35 cellular contexts compared by ENCODE assay signal in the genomic region with DNA sequence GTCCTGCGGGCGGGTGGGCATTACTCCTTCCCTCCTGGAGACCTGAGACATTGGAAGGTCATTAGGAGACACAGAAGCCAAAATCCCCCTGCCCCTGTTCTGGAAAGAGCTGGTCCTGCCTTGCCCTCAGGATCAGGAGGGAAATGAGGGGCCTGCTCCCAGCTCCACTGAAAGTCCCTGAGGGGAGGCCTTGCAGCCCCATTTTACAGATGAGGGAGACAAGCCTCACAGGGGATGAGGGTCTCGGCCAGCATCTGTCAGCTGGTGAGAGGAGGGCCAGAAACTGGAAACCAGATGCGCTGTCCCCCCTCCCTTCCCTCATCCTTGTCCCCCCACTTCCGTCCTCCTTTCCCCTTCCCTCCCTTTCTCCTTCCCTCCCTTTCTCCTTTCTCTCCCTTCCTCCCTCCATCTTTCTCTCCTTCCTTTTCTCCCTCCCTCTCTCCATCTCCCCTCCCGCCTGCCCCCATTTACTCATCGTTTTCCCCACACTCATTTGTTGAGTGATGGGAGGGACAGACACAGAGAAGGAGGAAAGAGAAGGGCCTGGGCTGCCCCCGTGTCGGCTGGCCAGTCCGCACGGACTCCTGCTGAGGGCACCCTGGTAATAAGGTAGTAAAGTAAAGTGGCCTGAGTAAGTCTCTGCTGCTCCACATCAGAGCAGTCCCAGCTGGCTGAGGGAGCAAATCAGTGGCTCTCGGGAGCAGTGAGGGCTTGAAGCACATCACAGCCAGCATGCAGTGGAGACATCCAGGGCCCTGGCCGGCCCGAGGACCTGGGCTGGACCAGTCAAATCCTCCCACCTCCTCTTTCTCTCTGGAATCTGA.
DNase-seq lines count a peak whose midpoint lies in the region; ATAC-seq and TF ChIP-seq lines count a peak whose summit lies in the region.
"Had no signal": no experiment of that assay in that cellular context is flagged by ENCODE, and none has a peak within 500 bp of the region (broad histone marks: within the 10 kb centered on the region; RNA-seq: fewer than 3 reads in every experiment).

No MANE protein-coding gene starts in this region.

- H4K20me1 ChIP-seq in SK-N-SH (ENCODE audit: insufficient read depth) = no peaks in the 10 kb centered on the region

- no peak for ATAC-seq in SK-N-SH treated with all-trans-retinoic acid at 6 μM for 48 hours
- ATAC-seq in Panc1 = no peak
- ATAC-seq in GM21515 (IDR thresholded peaks at IDR 0.05; ENCODE audit: unreplicated experiment) = no peak
- ATAC-seq: body of pancreas; foreskin keratinocyte; pancreas; stimulated activated naive CD8-positive, alpha-beta T cell treated with anti-CD3 and anti-CD28 coated beads, Interleukin-15, amount 100 ng/mL, for 72 hours had no signal

- H3K9me3 ChIP-seq in SK-N-SH (no peaks in the 10 kb centered on the region), Panc1 (ENCODE audit: control insufficient read depth, insufficient read depth, low read depth, low read length) (no peaks in the 10 kb centered on the region)
- H3K9me3 ChIP-seq: body of pancreas, esophagus squamous epithelium, pancreas, thoracic aorta had no signal

- no peaks in the 10 kb centered on the region for H3K79me2 ChIP-seq in SK-N-SH (ENCODE audit: insufficient read depth)

- H3K27ac ChIP-seq in SK-N-SH (ENCODE audit: low read depth in 2 of 2, low read length in 1 of 2) (peak overlapping the region in 1 of 2 experiments; percentile 94; a peak in 2 of 4 replicates), Panc1 (ENCODE audit: low read length) (peak overlapping the region; percentile 40; the same call in 1 of the 2 replicates)
- H3K27ac ChIP-seq: body of pancreas, dorsolateral prefrontal cortex, esophagus squamous epithelium, foreskin keratinocyte, KMS-11, pancreas, thoracic aorta, VCaP had no signal

- peaks cover 8% of the 10 kb centered on the region for H3K4me1 Mint-ChIP-seq in activated T-helper 2 cell treated with anti-CD3 and anti-CD28 coated beads, Interferon-gamma antibody, Interleukin-2, Interleukin-4, amounts not matched to agents 10 μg/mL and 5 μg/mL and 100 μg/mL, durations not matched to agents 14 hours and 24 hours and 36 hours (ENCODE audit: low read depth)
- H3K4me1 Mint-ChIP-seq: CD14-positive monocyte; stimulated activated naive CD8-positive, alpha-beta T cell treated with anti-CD3 and anti-CD28 coated beads, Interleukin-15, amount 100 ng/mL, for 72 hours had no signal

- intact Hi-C loops in Panc1 (cut with micrococcal nuclease; ENCODE audit: unreplicated experiment) = no loop called here
- intact Hi-C loops in activated T-helper 2 cell treated with anti-CD3 and anti-CD28 coated beads, Interferon-gamma antibody, Interleukin-2, Interleukin-4, amounts not matched to agents 10 μg/mL and 5 μg/mL and 100 μg/mL, durations not matched to agents 14 hours and 24 hours and 36 hours (cut with micrococcal nuclease) = no loop called here

- H3K4me2 ChIP-seq in SK-N-SH = no peak overlapping the region
- H3K4me2 ChIP-seq: KMS-11 had no signal

- in situ Hi-C loops in Panc1 (cut with HindIII; ENCODE audit: low pct_unique_long_range_greater_than_20kb, low sequenced_read_pairs) = no loop called here

- H3K4me3 Mint-ChIP-seq in activated T-helper 2 cell treated with anti-CD3 and anti-CD28 coated beads, Interferon-gamma antibody, Interleukin-2, Interleukin-4, amounts not matched to agents 10 μg/mL and 5 μg/mL and 100 μg/mL, durations not matched to agents 14 hours and 24 hours and 36 hours (ENCODE audit: low read depth) = no peak overlapping the region
- H3K4me3 Mint-ChIP-seq: activated T-helper 1 cell treated with anti-CD3 and anti-CD28 coated beads, Interleukin-12 subunit alpha, Interleukin-12 subunit beta, Interleukin-2, Interleukin-4 antibody, amounts not matched to agents 30 ng/mL and 10 ng/mL and 1 ng/mL, durations not matched to agents 14 hours and 24 hours and 36 hours; CD14-positive monocyte; stimulated activated naive CD8-positive, alpha-beta T cell treated with anti-CD3 and anti-CD28 coated beads, Interleukin-15, amount 100 ng/mL, for 72 hours had no signal

- no peaks in the 10 kb centered on the region for H3K27me3 ChIP-seq in SK-N-SH (ENCODE audit: insufficient read depth)
- no peaks in the 10 kb centered on the region for H3K27me3 ChIP-seq in Panc1 (ENCODE audit: control insufficient read depth, insufficient read depth, low read length)
- H3K27me3 ChIP-seq: body of pancreas, pancreas had no signal

- no peak for TF ChIP-seq RAD21 in SK-N-SH (IDR thresholded peaks at IDR 0.05; ENCODE audit: low read length)

- H3K4me3 ChIP-seq in SK-N-SH (ENCODE audit: low read depth in 2 of 2, low read length in 1 of 2) (no peak overlapping the region), Panc1 (ENCODE audit: low read depth in 2 of 2, low read length in 2 of 2) (no peak overlapping the region)
- H3K4me3 ChIP-seq: body of pancreas, dorsolateral prefrontal cortex, esophagus squamous epithelium, lung, pancreas, thoracic aorta had no signal

- H3K36me3 ChIP-seq in SK-N-SH (replicated peaks in 1 of 2; ENCODE audit: control insufficient read depth in 1 of 2, insufficient read depth in 2 of 2, low read length in 1 of 2) (no peaks in the 10 kb centered on the region), Panc1 (ENCODE audit: control insufficient read depth, insufficient read depth, low read length) (no peaks in the 10 kb centered on the region)
- H3K36me3 ChIP-seq: esophagus squamous epithelium, pancreas, thoracic aorta had no signal

- TF ChIP-seq EP300 in SK-N-SH (IDR thresholded peaks at IDR 0.05; ENCODE audit: borderline replicate concordance in 1 of 2, low read depth in 1 of 2, low read length in 1 of 2) = no peak

- POLR2A ChIA-PET in SK-N-SH (lab: Yijun Ruan, JAX) = no interaction called here
- POLR2A ChIA-PET in Panc1 (lab: Charles Lee) = no interaction called here

- 93% methylated on average over 9 of the region's 14 CpGs for WGBS in SK-N-SH (ENCODE audit: low lambda C conversion rate)

- no peak overlapping the region for H3K9ac ChIP-seq in SK-N-SH
- H3K9ac ChIP-seq: KMS-11 had no signal

- DNase-seq in SK-N-SH (peak; percentile 25), AG20443 (ENCODE audit: low spot score) (peak; percentile 10), Panc1 (ENCODE audit: low read depth, low spot score) (no peak), mesenteric fat pad (ENCODE audit: low spot score) (peak; percentile 68), NCI-H2227 treated with DMSO at 0.1 percent for 48 hours (lab: John Stamatoyannopoulos, UW) (no peak)
- no peak for DNase-seq in activated T-helper 2 cell treated with anti-CD3 and anti-CD28 coated beads, Interferon-gamma antibody, Interleukin-2, Interleukin-4, amounts not matched to agents 10 μg/mL and 5 μg/mL and 100 μg/mL, durations not matched to agents 14 hours and 24 hours and 36 hours (ENCODE audit: low spot score)
- DNase-seq: 8988T; activated CD4-positive, alpha-beta T cell treated with anti-CD3 and anti-CD28 coated beads for 4 hours; activated CD8-positive, alpha-beta memory T cell treated with anti-CD3 and anti-CD28 coated beads, Interleukin-2, amount 50 U/mL, for 4 hours; activated naive CD4-positive, alpha-beta T cell treated with anti-CD3 and anti-CD28 coated beads, Interleukin-2, amount 50 U/mL, for 16 hours; body of pancreas; cerebellar nuclear complex; DMS79 treated with DMSO at 0.1 percent for 48 hours; esophagus squamous epithelium; foreskin keratinocyte; GDM1; GOT3; NCI-H1930; NCI-H526; nephron progenitor cell; SHP77 treated with DMSO at 0.1 percent for 48 hours; stimulated activated CD4-positive, alpha-beta T cell treated with anti-CD3 and anti-CD28 coated beads, Interleukin-12 subunit alpha, Interleukin-12 subunit beta, amount 100 ng/mL, for 4 hours; stimulated activated CD4-positive, alpha-beta T cell treated with anti-CD3 and anti-CD28 coated beads, Interleukin-2, amount 100 ng/mL, for 48 hours; stimulated activated naive CD8-positive, alpha-beta T cell treated with anti-CD3 and anti-CD28 coated beads, Interleukin-15, amount 100 ng/mL, for 72 hours; T-helper 9 cell had no signal

- H3F3A ChIP-seq in SK-N-SH (replicated peaks; ENCODE audit: insufficient read depth) = no peaks in the 10 kb centered on the region

- no peaks in the 10 kb centered on the region for H3K9me2 ChIP-seq in SK-N-SH

- peaks cover 8 to 93% of the 10 kb centered on the region in 2 experiments; a peak in 3 of 4 replicates for H3K4me1 ChIP-seq in SK-N-SH (ENCODE audit: control insufficient read depth in 1 of 2, insufficient read depth in 2 of 2, low read depth in 1 of 2, low read length in 1 of 2)
- peaks cover 12% of the 10 kb centered on the region for H3K4me1 ChIP-seq in Panc1 (ENCODE audit: control insufficient read depth, insufficient read depth, low read length)
- H3K4me1 ChIP-seq: body of pancreas, esophagus squamous epithelium, foreskin keratinocyte, pancreas had no signal

- no peaks in the 10 kb centered on the region for H3K36me3 Mint-ChIP-seq in activated T-helper 2 cell treated with anti-CD3 and anti-CD28 coated beads, Interferon-gamma antibody, Interleukin-2, Interleukin-4, amounts not matched to agents 10 μg/mL and 5 μg/mL and 100 μg/mL, durations not matched to agents 14 hours and 24 hours and 36 hours (ENCODE audit: low read depth)
- H3K36me3 Mint-ChIP-seq: CD14-positive monocyte had no signal

- BruUV-seq in Panc1 (replicated peaks; lab: Mats Ljungman, UMichigan) = no TSS peak

- CTCF ChIA-PET in SK-N-SH (lab: Yijun Ruan, JAX) (interaction anchor here (0.9 to 3.3 kb wide), 4 partner anchors 106 to 241 kb away, joined by 3 to 14 read pairs (median 6); partner anchors contain the start of gene LRRK1), Panc1 (lab: Charles Lee) (interaction anchor here (0.6 kb wide), 1 partner anchor 112 kb away, joined by 5 read pairs; no protein-coding TSS in a partner anchor)

- H2AFZ ChIP-seq in SK-N-SH (ENCODE audit: low read depth) = no peak overlapping the region

- H3K27me3 Mint-ChIP-seq in activated T-helper 2 cell treated with anti-CD3 and anti-CD28 coated beads, Interferon-gamma antibody, Interleukin-2, Interleukin-4, amounts not matched to agents 10 μg/mL and 5 μg/mL and 100 μg/mL, durations not matched to agents 14 hours and 24 hours and 36 hours (ENCODE audit: low read depth) = peaks cover 10% of the 10 kb centered on the region

- no peaks in the 10 kb centered on the region for H3K9me3 Mint-ChIP-seq in activated T-helper 2 cell treated with anti-CD3 and anti-CD28 coated beads, Interferon-gamma antibody, Interleukin-2, Interleukin-4, amounts not matched to agents 10 μg/mL and 5 μg/mL and 100 μg/mL, durations not matched to agents 14 hours and 24 hours and 36 hours
- H3K9me3 Mint-ChIP-seq: activated T-helper 1 cell treated with anti-CD3 and anti-CD28 coated beads, Interleukin-12 subunit alpha, Interleukin-12 subunit beta, Interleukin-2, Interleukin-4 antibody, amounts not matched to agents 30 ng/mL and 10 ng/mL and 1 ng/mL, durations not matched to agents 14 hours and 24 hours and 36 hours; nephron progenitor cell; stimulated activated naive CD8-positive, alpha-beta T cell treated with anti-CD3 and anti-CD28 coated beads, Interleukin-15, amount 100 ng/mL, for 72 hours had no signal

- no peak for TF ChIP-seq CTCF in SK-N-SH (IDR thresholded peaks at IDR 0.05)
- TF ChIP-seq CTCF in Panc1 (IDR thresholded peaks at IDR 0.05) = no peak

- H3K27ac Mint-ChIP-seq in activated T-helper 2 cell treated with anti-CD3 and anti-CD28 coated beads, Interferon-gamma antibody, Interleukin-2, Interleukin-4, amounts not matched to agents 10 μg/mL and 5 μg/mL and 100 μg/mL, durations not matched to agents 14 hours and 24 hours and 36 hours = no peak overlapping the region
- H3K27ac Mint-ChIP-seq: activated T-helper 1 cell treated with anti-CD3 and anti-CD28 coated beads, Interleukin-12 subunit alpha, Interleukin-12 subunit beta, Interleukin-2, Interleukin-4 antibody, amounts not matched to agents 30 ng/mL and 10 ng/mL and 1 ng/mL, durations not matched to agents 14 hours and 24 hours and 36 hours; stimulated activated naive CD8-positive, alpha-beta T cell treated with anti-CD3 and anti-CD28 coated beads, Interleukin-15, amount 100 ng/mL, for 72 hours had no signal

Comparison
In these comparisons a context has a peak if more than half of its experiments do, and no peak if none do; other contexts are left out.
1. DNase-seq: peak in SK-N-SH (single experiment), AG20443 (single experiment) and mesenteric fat pad (single experiment); none in Panc1 (single experiment), NCI-H2227 treated with DMSO at 0.1 percent for 48 hours (single experiment) and activated T-helper 2 cell treated with anti-CD3 and anti-CD28 coated beads, Interferon-gamma antibody, Interleukin-2, Interleukin-4, amounts not matched to agents 10 μg/mL and 5 μg/mL and 100 μg/mL, durations not matched to agents 14 hours and 24 hours and 36 hours (single experiment).